Comparison of ENCODE assay signal across 8 cellular contexts in genomic region chr19:56121180-56122167, GRCh38. TPM values are rescaled to one million over a fixed set of nuclear protein-coding genes. Genes with fewer than 3 reads are reported as not detected.
A peak's percentile ranks its signal among the peaks of the same experiment; 100 is the strongest.
DNase-seq lines count a peak whose midpoint lies in the region; ATAC-seq, FAIRE-seq and TF ChIP-seq lines count a peak whose summit lies in the region.

ZNF787 (minus strand) TSS chr19:56121295; CDS start chr19:56103217, 18,078 bp downstream.

- BruUV-seq in OCI-LY7 (replicated peaks; lab: Mats Ljungman, UMichigan) (no TSS peak), endothelial cell of umbilical vein (replicated peaks; lab: Mats Ljungman, UMichigan) (TSS peak; percentile 61)

- no peaks in the 10 kb centered on the region for H3K9me1 ChIP-seq in endothelial cell of umbilical vein (replicated peaks; ENCODE audit: control insufficient read depth, extremely low read depth, insufficient read depth, low read length)

- H3K79me2 ChIP-seq in OCI-LY7 (ENCODE audit: insufficient read depth, low read depth, low read length) (peaks cover 41% of the 10 kb centered on the region), endothelial cell of umbilical vein (ENCODE audit: control insufficient read depth, insufficient read depth, low read length) (peaks cover 36% of the 10 kb centered on the region)

- H3K27ac ChIP-seq in OCI-LY7 (ENCODE audit: low read depth, low read length, poor library complexity, severe bottlenecking) = peak within 1 kb of the TSS; percentile 63
- peak within 1 kb of the TSS; percentile 84 for H3K27ac ChIP-seq in endothelial cell of umbilical vein (ENCODE audit: insufficient read depth, low read depth, low read length)

- no peak for FAIRE-seq in D721Med (lab: Jason Lieb, UNC)
- peak; percentile 97 for FAIRE-seq in endothelial cell of umbilical vein (lab: Jason Lieb, UNC)

- peaks cover 23% of the 10 kb centered on the region for H3K4me1 ChIP-seq in OCI-LY7 (ENCODE audit: insufficient read depth, low read length, poor library complexity, severe bottlenecking)
- H3K4me1 ChIP-seq in endothelial cell of umbilical vein (ENCODE audit: control insufficient read depth, extremely low read depth, insufficient read depth, low read length) = peaks cover 18% of the 10 kb centered on the region
- peaks cover 31% of the 10 kb centered on the region for H3K4me1 ChIP-seq in mononuclear cell (ENCODE audit: insufficient read depth, low read length)

- H2AFZ ChIP-seq in OCI-LY7 (ENCODE audit: low read length) (peak within 1 kb of the TSS; percentile 99), endothelial cell of umbilical vein (ENCODE audit: low read depth, low read length) (peak within 1 kb of the TSS; percentile 97)

- intact Hi-C loops in OCI-LY7 (cut with micrococcal nuclease; ENCODE audit: unreplicated experiment) (loop anchor here (1.0 to 2.0 kb wide), 2 partner anchors 20 to 193 kb away; partner anchors contain the start of genes ZNF444 and ZSCAN5A), endothelial cell of umbilical vein (cut with micrococcal nuclease) (loop anchor here (1.0 to 10.0 kb wide), 7 partner anchors 19 to 1041 kb away; partner anchors contain the start of genes U2AF2 and ZSCAN5A)

- peak within 1 kb of the TSS; percentile 87 for H3K9ac ChIP-seq in endothelial cell of umbilical vein (replicated peaks; ENCODE audit: extremely low read depth, insufficient read depth, low read length)

- H3K4me2 ChIP-seq in OCI-LY7 (ENCODE audit: low read length) = peak within 1 kb of the TSS; percentile 98
- H3K4me2 ChIP-seq in endothelial cell of umbilical vein (ENCODE audit: insufficient read depth, low read length) = peak within 1 kb of the TSS; percentile 88

- H4K20me1 ChIP-seq in OCI-LY7 (ENCODE audit: insufficient read depth, low read length) (no peaks in the 10 kb centered on the region), endothelial cell of umbilical vein (replicated peaks; ENCODE audit: control insufficient read depth, extremely low read depth, insufficient read depth, low read length) (no peaks in the 10 kb centered on the region)

- dilution Hi-C loops in endothelial cell of umbilical vein (cut with MboI; ENCODE audit: extremely low pct_ligation_motif_present, low sequenced_read_pairs) = no loop called here

- peak; percentile 53 for TF ChIP-seq POLR2A in endothelial cell of umbilical vein (IDR thresholded peaks at IDR 0.05; ENCODE audit: low read depth, low read length)

- H3K9me3 ChIP-seq in OCI-LY7 (ENCODE audit: low read length) (no peaks in the 10 kb centered on the region), endothelial cell of umbilical vein (replicated peaks; ENCODE audit: control insufficient read depth, insufficient read depth, low read length) (no peaks in the 10 kb centered on the region), mononuclear cell (ENCODE audit: low read depth, low read length) (no peaks in the 10 kb centered on the region)

- peak; percentile 78 for ATAC-seq in GM21526 (IDR thresholded peaks at IDR 0.05; ENCODE audit: low FRiP score, unreplicated experiment)

- no peaks in the 10 kb centered on the region for H3K27me3 ChIP-seq in endothelial cell of umbilical vein (ENCODE audit: control insufficient read depth in 2 of 2, insufficient read depth in 2 of 2, low read length in 2 of 2)
- no peaks in the 10 kb centered on the region for H3K27me3 ChIP-seq in mononuclear cell (ENCODE audit: insufficient read depth, low read length)

- CTCF ChIA-PET in OCI-LY7 (lab: Charles Lee; ENCODE audit: unreplicated experiment) (interaction anchor here (0.6 kb wide), 1 partner anchor 782 kb away, joined by 7 read pairs; the partner anchor contains the start of gene KMT5C), endothelial cell of umbilical vein (lab: Charles Lee) (interaction anchor here (0.6 to 1.6 kb wide), 10 partner anchors 16 to 489 kb away, joined by 3 to 12 read pairs (median 4); partner anchors contain the start of gene ZNF444)

- DNase-seq in D721Med (ENCODE audit: insufficient read length, low spot score) = peak; percentile 69
- DNase-seq in HuH-7.5 (ENCODE audit: low spot score) = peak; percentile 100
- DNase-seq in OCI-LY7 (ENCODE audit: low spot score) = peak; percentile 99
- peak; percentile 94 for DNase-seq in activated T-cell treated with anti-CD3 and anti-CD28 coated beads for 1 hour (ENCODE audit: low read depth)
- DNase-seq in endothelial cell of umbilical vein (ENCODE audit: low read depth, low spot score) = peak; percentile 97
- peak; percentile 90 to 96 for DNase-seq in stimulated activated CD8-positive, alpha-beta memory T cell treated with anti-CD3 and anti-CD28 coated beads, Interleukin-4, amount 100 ng/mL, for 1 hour (ENCODE audit: low read depth in 2 of 2, low spot score in 1 of 2)

- H3K9me2 ChIP-seq in OCI-LY7 (ENCODE audit: insufficient read depth, low read length) = no peaks in the 10 kb centered on the region

- TF ChIP-seq CTCF in D721Med (IDR thresholded peaks at IDR 0.05; ENCODE audit: insufficient read depth, missing control alignments) (no peak), OCI-LY7 (conservative IDR thresholded peaks at IDR 0.05; ENCODE audit: low read length) (no peak), endothelial cell of umbilical vein (IDR thresholded peaks at IDR 0.05; ENCODE audit: extremely low read depth in 1 of 2, insufficient read depth in 1 of 2, low read depth in 1 of 2, low read length in 2 of 2) (no peak)

- H3K36me3 ChIP-seq in OCI-LY7 (ENCODE audit: insufficient read depth, low read length) = peaks cover 3% of the 10 kb centered on the region; the same call in 1 of the 2 replicates
- no peaks in the 10 kb centered on the region for H3K36me3 ChIP-seq in endothelial cell of umbilical vein (ENCODE audit: control insufficient read depth in 2 of 2, extremely low read depth in 1 of 2, insufficient read depth in 2 of 2, low read length in 2 of 2)

- peak within 1 kb of the TSS; percentile 83 for H3K4me3 ChIP-seq in OCI-LY7 (ENCODE audit: low read depth, low read length, poor library complexity, severe bottlenecking)
- peak within 1 kb of the TSS; percentile 39 to 60 (median 50) for H3K4me3 ChIP-seq in endothelial cell of umbilical vein (replicated peaks in 1 of 3; ENCODE audit: insufficient read depth in 1 of 3, low read depth in 1 of 3, low read length in 3 of 3)
- H3K4me3 ChIP-seq in mononuclear cell (ENCODE audit: low read length) = peak within 1 kb of the TSS; percentile 60

- POLR2A ChIA-PET in OCI-LY7 (lab: Charles Lee) = interaction anchor here (0.8 kb wide), 1 partner anchor 192 kb away, joined by 3 read pairs; no protein-coding TSS in a partner anchor
- POLR2A ChIA-PET in endothelial cell of umbilical vein (lab: Charles Lee) = interaction anchor here (1.0 kb wide), 1 partner anchor 40 kb away, joined by 5 read pairs; no protein-coding TSS in a partner anchor

TF ChIP-seq in endothelial cell of umbilical vein, 7 proteins besides CTCF, POLR2A, EP300 and RAD21:
- TF ChIP-seq GATA2 (IDR thresholded peaks at IDR 0.05; ENCODE audit: insufficient read depth, insufficient read length, low read depth, low read length) (no peak), POLR2AphosphoS5 (IDR thresholded peaks at IDR 0.05; ENCODE audit: insufficient read depth, low read depth, low read length) (no peak), EZH2 (IDR thresholded peaks at IDR 0.05; ENCODE audit: borderline replicate concordance, low read depth, low read length, severe bottlenecking) (no peak), JUN (IDR thresholded peaks at IDR 0.05; ENCODE audit: borderline replicate concordance, insufficient read depth, insufficient read length, low read depth) (no peak), MYC (IDR thresholded peaks at IDR 0.05; ENCODE audit: low read depth, low read length) (no peak), FOS (IDR thresholded peaks at IDR 0.05; ENCODE audit: borderline replicate concordance, insufficient read depth, low read length) (no peak)
- TF ChIP-seq, protein P1, sequence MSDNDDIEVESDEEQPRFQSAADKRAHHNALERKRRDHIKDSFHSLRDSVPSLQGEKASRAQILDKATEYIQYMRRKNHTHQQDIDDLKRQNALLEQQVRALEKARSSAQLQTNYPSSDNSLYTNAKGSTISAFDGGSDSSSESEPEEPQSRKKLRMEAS (IDR thresholded peaks at IDR 0.05; ENCODE audit: insufficient read depth, insufficient read length) = no peak

RNA-seq across cellular contexts. Expression of gene ZNF787, which starts in this region (rescaled TPM):
- 30.6 and 36.5 TPM in 2 replicates for total RNA-seq in OCI-LY7 (2014; rRNA removed; shearing (Covaris generic))
- 31.7 and 35.6 TPM in 2 replicates for total RNA-seq in OCI-LY7 (2022)
- 31.8 and 32.7 TPM in 2 replicates for total RNA-seq in endothelial cell of umbilical vein
- 11.6 and 16.4 TPM in 2 replicates for polyA plus RNA-seq in endothelial cell of umbilical vein
- polyA plus RNA-seq in endothelial cell of umbilical vein (2011; cell fraction: cytosol; rRNA removed) = 4.7 and 9.5 TPM in 2 replicates
- polyA plus RNA-seq in endothelial cell of umbilical vein (2011; cell fraction: nucleus; rRNA removed) = 7.2 and 9.8 TPM in 2 replicates
- polyA plus RNA-seq in endothelial cell of umbilical vein (2012) = 9.6 and 17.3 TPM in 2 replicates
- 7.9 and 13.2 TPM in 2 replicates for polyA minus RNA-seq in endothelial cell of umbilical vein
- polyA minus RNA-seq in endothelial cell of umbilical vein (2011; cell fraction: cytosol; rRNA and poly(A)+ RNA removed) = 35.7 TPM
- 8.2 and 15.4 TPM in 2 replicates for polyA minus RNA-seq in endothelial cell of umbilical vein (2011; cell fraction: nucleus; rRNA and poly(A)+ RNA removed)
- 25.0 TPM for total RNA-seq in mononuclear cell

Comparison
In these comparisons a context has a peak if more than half of its experiments do, and no peak if none do; other contexts are left out.
1. Peak in every context shown above with its lines: DNase-seq, ATAC-seq, H3K4me3 ChIP-seq and H3K27ac ChIP-seq.